Comparison of ENCODE assay signal across 8 cellular contexts in genomic region chr6:105402981-105403935, GRCh38. TPM values are rescaled to one million over a fixed set of nuclear protein-coding genes. Genes with fewer than 3 reads are reported as not detected.
DNase-seq lines count a peak whose midpoint lies in the region; ATAC-seq and TF ChIP-seq lines count a peak whose summit lies in the region.

Gene PREP, minus strand, starts transcription at chr6:105403082. Its CDS starts 191 bp downstream, at chr6:105402891.

- ATAC-seq in GM21737 (IDR thresholded peaks at IDR 0.05; ENCODE audit: unreplicated experiment): peak; percentile 92
- peak; percentile 92 to 96 (median 93) for ATAC-seq in natural killer cell

- peaks cover 0 to 5% of the 10 kb centered on the region in 2 donors for H3K27me3 Mint-ChIP-seq in natural killer cell (ENCODE audit: low read depth in 2 of 2)

- H3K9me3 Mint-ChIP-seq in natural killer cell: no peaks in the 10 kb centered on the region

- H3K4me3 ChIP-seq in fibroblast of lung (replicated peaks in 1 of 4; ENCODE audit: control extremely low read depth in 1 of 4, insufficient read depth in 1 of 4, low read depth in 3 of 4, low read length in 4 of 4): peak within 1 kb of the TSS; percentile 74 to 92 (median 80)

- peak within 1 kb of the TSS; percentile 94 for H3K4me3 Mint-ChIP-seq in natural killer cell

- H3K36me3 ChIP-seq in fibroblast of lung (ENCODE audit: control insufficient read depth, insufficient read depth, low read length): no peaks in the 10 kb centered on the region

- intact Hi-C loops in natural killer cell (cut with micrococcal nuclease): loop anchor here (1.0 to 5.0 kb wide), 2 partner anchors 86 to 316 kb away; no protein-coding TSS in a partner anchor

- DNase-seq in EH (ENCODE audit: low read depth) (peak; percentile 90), KG1 (lab: John Stamatoyannopoulos, UW) (peak; percentile 66), RPMI8226 (peak; percentile 83), fibroblast of lung (ENCODE audit: low read depth in 2 of 2) (peak; percentile 82 to 86), natural killer cell (peak; percentile 80)
- peak; percentile 62 to 72 for DNase-seq in activated T-helper 1 cell treated with anti-CD3 and anti-CD28 coated beads, Interleukin-2, amount 50 U/mL, for 16 hours (ENCODE audit: low read depth in 1 of 2, low spot score in 1 of 2)
- peak; percentile 56 to 84 (median 66) for DNase-seq in stimulated activated naive CD4-positive, alpha-beta T cell (lab: John Stamatoyannopoulos, UW)

- H3K27me3 ChIP-seq in fibroblast of lung (ENCODE audit: control insufficient read depth, insufficient read depth, low read length): no peaks in the 10 kb centered on the region

- TF ChIP-seq CTCF in fibroblast of lung (conservative IDR thresholded peaks at IDR 0.05 in 1 of 2, IDR thresholded peaks at IDR 0.05 in 1 of 2; ENCODE audit: low read depth in 1 of 2, low read length in 2 of 2) (peak; percentile 87 to 90), natural killer cell (IDR thresholded peaks at IDR 0.05) (peak; percentile 79)

- H3K4me2 ChIP-seq in fibroblast of lung (ENCODE audit: extremely low read depth, insufficient read depth, low read length): peak within 1 kb of the TSS; percentile 89

- no peaks in the 10 kb centered on the region for H3K9me3 ChIP-seq in fibroblast of lung (ENCODE audit: control insufficient read depth, insufficient read depth, low read depth, low read length)

- H4K20me1 ChIP-seq in fibroblast of lung (ENCODE audit: control insufficient read depth, extremely low read depth, insufficient read depth, low read length): no peaks in the 10 kb centered on the region

- H3K36me3 Mint-ChIP-seq in natural killer cell: no peaks in the 10 kb centered on the region

- peaks cover 2% of the 10 kb centered on the region for H3K4me1 ChIP-seq in fibroblast of lung (ENCODE audit: control insufficient read depth, extremely low read depth, insufficient read depth, low read length)

- H3K4me1 Mint-ChIP-seq in natural killer cell: peaks cover 44 to 53% of the 10 kb centered on the region in 2 donors

- peak within 1 kb of the TSS; percentile 99 for H2AFZ ChIP-seq in fibroblast of lung (ENCODE audit: low read length)

- peaks cover 24% of the 10 kb centered on the region for H3K79me2 ChIP-seq in fibroblast of lung (ENCODE audit: control insufficient read depth, insufficient read depth, low read length)

- peak within 1 kb of the TSS; percentile 79 for H3K9ac ChIP-seq in fibroblast of lung (ENCODE audit: insufficient read depth, low read length)

- peak within 1 kb of the TSS; percentile 66 for H3K27ac ChIP-seq in fibroblast of lung (ENCODE audit: insufficient read depth, low read length)

- peak within 1 kb of the TSS; percentile 69 to 83 for H3K27ac Mint-ChIP-seq in natural killer cell

RNA-seq across cellular contexts. Expression of gene PREP, which starts in this region (rescaled TPM):
- 12.6 and 18.3 TPM in 2 replicates for total RNA-seq in fibroblast of lung
- 30.7 and 30.9 TPM in 2 replicates for polyA plus RNA-seq in fibroblast of lung
- polyA plus RNA-seq in fibroblast of lung (2012): 28.0 and 32.1 TPM in 2 replicates
- polyA minus RNA-seq in fibroblast of lung (ENCODE audit: low replicate concordance): 22.5 and 26.6 TPM in 2 replicates
- total RNA-seq in natural killer cell: 10 to 100 TPM; 30.0 to 42.9 (median 37.1) TPM

Comparison
In these comparisons a context has a peak if more than half of its experiments do, and no peak if none do; other contexts are left out.
1. Peak in every context shown above with its lines: DNase-seq, ATAC-seq, H3K4me3 ChIP-seq and H3K27ac ChIP-seq.